10 cellular contexts compared by ENCODE assay signal in the genomic region with DNA sequence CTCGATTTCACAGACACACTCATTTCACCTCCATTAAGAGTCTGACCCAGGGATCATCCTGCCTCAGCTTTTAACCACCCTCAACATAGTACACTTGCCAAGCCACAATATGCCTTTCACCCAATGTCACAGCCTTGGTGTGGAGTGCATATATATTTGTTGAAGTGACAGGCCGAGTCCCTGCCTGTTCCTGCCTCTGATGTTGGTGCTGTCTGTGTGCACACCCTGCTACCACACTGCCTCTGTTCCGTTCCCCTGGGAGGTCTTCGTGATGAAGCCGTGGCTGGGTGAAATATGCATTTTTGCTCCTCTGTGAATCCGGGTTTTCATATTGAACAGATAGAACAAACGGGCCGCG.
DNase-seq lines count a peak whose midpoint lies in the region; ATAC-seq, FAIRE-seq and TF ChIP-seq lines count a peak whose summit lies in the region.
"Had no signal": no experiment of that assay in that cellular context is flagged by ENCODE, and none has a peak within 500 bp of the region (broad histone marks: within the 10 kb centered on the region; RNA-seq: fewer than 3 reads in every experiment).

No MANE protein-coding gene starts in this region.

- H3K4me3 ChIP-seq in lung = no peak overlapping the region
- no peak overlapping the region for H3K4me3 ChIP-seq in tibial nerve

- peaks cover 11 to 17% of the 10 kb centered on the region in 2 donors for H3K4me1 ChIP-seq in lung (ENCODE audit: control insufficient read depth in 2 of 2, insufficient read depth in 2 of 2, low read length in 2 of 2)
- H3K4me1 ChIP-seq in tibial nerve = peaks cover 0 to 60% (median 35%) of the 10 kb centered on the region in 4 donors

- no peaks in the 10 kb centered on the region for H3K27me3 Mint-ChIP-seq in activated T-cell treated with anti-CD3 and anti-CD28 coated beads, Interleukin-2, amount 50 U/mL, for 24 hours
- H3K27me3 Mint-ChIP-seq: activated naive CD8-positive, alpha-beta T cell had no signal

- TF ChIP-seq EP300 in tibial nerve (IDR thresholded peaks at IDR 0.05) = no peak

- no peaks in the 10 kb centered on the region for H3K9me3 ChIP-seq in lung (ENCODE audit: control insufficient read depth in 2 of 2, insufficient read depth in 1 of 2, low read length in 1 of 2)
- no peaks in the 10 kb centered on the region for H3K9me3 ChIP-seq in tibial nerve

- TF ChIP-seq POLR2A in tibial nerve (IDR thresholded peaks at IDR 0.05) (no peak), GM12892 (IDR thresholded peaks at IDR 0.05; ENCODE audit: low read depth, low read length) (no peak)

- H3K36me3 Mint-ChIP-seq in activated T-cell treated with anti-CD3 and anti-CD28 coated beads, Interleukin-2, amount 50 U/mL, for 24 hours (ENCODE audit: low read depth) = peaks cover 49% of the 10 kb centered on the region

- peak overlapping the region; percentile 72 for H3K27ac Mint-ChIP-seq in activated T-cell treated with anti-CD3 and anti-CD28 coated beads, Interleukin-2, amount 50 U/mL, for 24 hours
- H3K27ac Mint-ChIP-seq: activated naive CD8-positive, alpha-beta T cell had no signal

- no peak overlapping the region for H3K4me3 Mint-ChIP-seq in activated T-cell treated with anti-CD3 and anti-CD28 coated beads, Interleukin-2, amount 50 U/mL, for 24 hours
- H3K4me3 Mint-ChIP-seq: activated naive CD8-positive, alpha-beta T cell had no signal

- TF ChIP-seq CTCF in lung (IDR thresholded peaks at IDR 0.05; ENCODE audit: control extremely low read depth, extremely low read depth) (no peak), tibial nerve (IDR thresholded peaks at IDR 0.05) (no peak)

- ATAC-seq in HG03571 (IDR thresholded peaks at IDR 0.05; ENCODE audit: unreplicated experiment) (peak; percentile 30), lung (ENCODE audit: insufficient read depth, low FRiP score) (no peak)

- no peak for DNase-seq in activated T-cell treated with anti-CD3 and anti-CD28 coated beads, Interleukin-2, amount 50 U/mL, for 24 hours
- no peak for DNase-seq in activated T-cell treated with anti-CD3 and anti-CD28 coated beads, Interleukin-2, amount 50 U/mL, for 48 hours
- no peak for DNase-seq in lung (ENCODE audit: low spot score)
- no peak for DNase-seq in tibial nerve (ENCODE audit: low spot score in 2 of 2)
- no peak for DNase-seq in RKO (ENCODE audit: low spot score)
- DNase-seq in GM12892 (ENCODE audit: insufficient read length) = no peak
- no peak for DNase-seq in HPDE6-E6E7 (ENCODE audit: extremely low spot score)
- DNase-seq: KG1 had no signal

- H3K27me3 ChIP-seq in lung (ENCODE audit: control insufficient read depth, insufficient read depth) (no peaks in the 10 kb centered on the region), tibial nerve (no peaks in the 10 kb centered on the region)

- H3K36me3 ChIP-seq in lung (ENCODE audit: control insufficient read depth in 2 of 2, insufficient read depth in 2 of 2, low read length in 2 of 2) (no peaks in the 10 kb centered on the region), tibial nerve (peaks cover 0 to 6% (median 0%) of the 10 kb centered on the region in 3 donors)

- H3K4me1 Mint-ChIP-seq in activated T-cell treated with anti-CD3 and anti-CD28 coated beads, Interleukin-2, amount 50 U/mL, for 24 hours (ENCODE audit: low read depth) = peaks cover 24% of the 10 kb centered on the region

- WGBS in lung, 2 donors = 44 to 47% methylated on average over 9 of the region's 9 CpGs
- 68 to 69% methylated on average over 8 to 9 of the region's 9 CpGs for WGBS in tibial nerve, 2 donors

- H3K9me3 Mint-ChIP-seq in activated T-cell treated with anti-CD3 and anti-CD28 coated beads, Interleukin-2, amount 50 U/mL, for 24 hours = no peaks in the 10 kb centered on the region

- FAIRE-seq in GM12892 (lab: Jason Lieb, UNC) = no peak

- H3K27ac ChIP-seq in lung (ENCODE audit: low read depth in 1 of 2, low read length in 1 of 2) (peak overlapping the region; percentile 20 to 34), tibial nerve (peak overlapping the region in 3 of 4 donors; percentile 36 to 86 (median 81))
